Comparison of ENCODE assay signal across 21 cellular contexts in genomic region chr3:126030455-126030854, GRCh38. TPM values are rescaled to one million over a fixed set of nuclear protein-coding genes. Genes with fewer than 3 reads are reported as not detected.
DNase-seq lines count a peak whose midpoint lies in the region; TF ChIP-seq lines count a peak whose summit lies in the region.
"Had no signal": no experiment of that assay in that cellular context is flagged by ENCODE, and none has a peak within 500 bp of the region (broad histone marks: within the 10 kb centered on the region; RNA-seq: fewer than 3 reads in every experiment).

No MANE protein-coding gene starts in this region.

- H3K9me3 ChIP-seq in right atrium auricular region (peaks cover 0 to 8% of the 10 kb centered on the region in 2 donors), left ventricle myocardium inferior (replicated peaks) (peaks cover 15% of the 10 kb centered on the region), stomach (peaks cover 4 to 16% (median 12%) of the 10 kb centered on the region in 4 donors), tibial nerve (peaks cover 0 to 12% (median 2%) of the 10 kb centered on the region in 4 donors)
- H3K9me3 ChIP-seq: BE2C had no signal

- intact Hi-C loops in left ventricle myocardium inferior (cut with micrococcal nuclease) (no loop called here), stomach (cut with DNase I; ENCODE audit: low total_unique reads) (no loop called here)

- H3K27ac ChIP-seq in right atrium auricular region (no peak overlapping the region), left ventricle myocardium inferior (replicated peaks) (no peak overlapping the region), coronary artery (no peak overlapping the region), stomach (no peak overlapping the region), tibial nerve (no peak overlapping the region)
- H3K27ac ChIP-seq: A549; BLaER1 treated with 17β-estradiol and CSF1 and Interleukin-3, amounts not matched to agents 10 nM and 100 nM; GM23248 had no signal

- 42 to 68% (median 46%) methylated on average over 1 of the region's 1 CpG for WGBS in stomach, 5 donors
- WGBS in tibial nerve, 2 donors = 89% methylated on average over 1 of the region's 1 CpG

- no peak for TF ChIP-seq CTCF in right atrium auricular region (IDR thresholded peaks at IDR 0.05)
- no peak for TF ChIP-seq CTCF in left ventricle myocardium inferior (IDR thresholded peaks at IDR 0.05; ENCODE audit: borderline replicate concordance)
- no peak for TF ChIP-seq CTCF in coronary artery (IDR thresholded peaks at IDR 0.05)
- no peak for TF ChIP-seq CTCF in stomach (IDR thresholded peaks at IDR 0.05)
- TF ChIP-seq CTCF in tibial nerve (IDR thresholded peaks at IDR 0.05) = no peak

- peaks cover 19% of the 10 kb centered on the region for H3K36me3 ChIP-seq in right atrium auricular region
- H3K36me3 ChIP-seq in left ventricle myocardium inferior = peaks cover 61% of the 10 kb centered on the region
- peaks cover 8 to 78% (median 58%) of the 10 kb centered on the region in 4 donors for H3K36me3 ChIP-seq in stomach
- H3K36me3 ChIP-seq in tibial nerve = peaks cover 0 to 81% (median 0%) of the 10 kb centered on the region in 3 donors
- H3K36me3 ChIP-seq: BE2C had no signal

- TF ChIP-seq POLR2A in stomach (IDR thresholded peaks at IDR 0.05) (no peak), tibial nerve (IDR thresholded peaks at IDR 0.05) (no peak)

- H3K27me3 ChIP-seq in right atrium auricular region (no peaks in the 10 kb centered on the region), left ventricle myocardium inferior (ENCODE audit: low read depth) (no peaks in the 10 kb centered on the region), stomach (no peaks in the 10 kb centered on the region), tibial nerve (no peaks in the 10 kb centered on the region)
- H3K27me3 ChIP-seq: BE2C; BLaER1 treated with 17β-estradiol and CSF1 and Interleukin-3, amounts not matched to agents 10 nM and 100 nM had no signal

- TF ChIP-seq EP300 in stomach (IDR thresholded peaks at IDR 0.05) (no peak), tibial nerve (IDR thresholded peaks at IDR 0.05) (no peak)

- no peak overlapping the region for H3K4me3 ChIP-seq in right atrium auricular region
- H3K4me3 ChIP-seq in left ventricle myocardium inferior = no peak overlapping the region
- no peak overlapping the region for H3K4me3 ChIP-seq in coronary artery
- no peak overlapping the region for H3K4me3 ChIP-seq in stomach
- H3K4me3 ChIP-seq in tibial nerve = no peak overlapping the region
- H3K4me3 ChIP-seq: A549; BLaER1 treated with 17β-estradiol and CSF1 and Interleukin-3, amounts not matched to agents 10 nM and 100 nM; GM23248 had no signal

- DNase-seq in right atrium auricular region (ENCODE audit: low spot score) (peak; percentile 16), left ventricle myocardium inferior (no peak), coronary artery (ENCODE audit: low spot score) (peak; percentile 4), stomach (peak; percentile 8), NCI-H1417 (lab: John Stamatoyannopoulos, UW) (no peak), tibial nerve (ENCODE audit: low spot score in 2 of 2) (no peak)
- DNase-seq: 8988T; ACHN; AML-193; BE2C; CD4-positive, alpha-beta T cell; CD8-positive, alpha-beta memory T cell; DMS 273 treated with DMSO at 0.1 percent for 48 hours; DMS79; EL; GDM1; GM23248; H7; HCEC 1CT had no signal

- H3K4me1 ChIP-seq in right atrium auricular region (no peaks in the 10 kb centered on the region), left ventricle myocardium inferior (no peaks in the 10 kb centered on the region), stomach (no peaks in the 10 kb centered on the region), tibial nerve (no peaks in the 10 kb centered on the region)
- H3K4me1 ChIP-seq: A549; BE2C; BLaER1 treated with 17β-estradiol and CSF1 and Interleukin-3, amounts not matched to agents 10 nM and 100 nM had no signal

RNA-seq across cellular contexts. Expression of gene SLC41A3, which starts 53.5 kb away (rescaled TPM):
- total RNA-seq in right atrium auricular region (10 to 100 TPM; 34.1 to 39.6 TPM), left ventricle myocardium inferior (30.2 TPM), stomach (10 to 100 TPM; 27.7 to 81.7 (median 43.6) TPM), tibial nerve (10 to 100 TPM; 36.1 to 54.8 (median 46.3) TPM)
- polyA plus RNA-seq in stomach = 10 to 100 TPM; 15.4 to 23.5 (median 18.0) TPM

Comparison
In these comparisons a context has a peak if more than half of its experiments do, and no peak if none do; other contexts are left out.
1. DNase-seq: peak in right atrium auricular region (single experiment), coronary artery (single experiment) and stomach (single experiment); none in left ventricle myocardium inferior (single experiment), NCI-H1417 (0 of 3) and tibial nerve (0 of 2).